ENCODE assay signal across 1 cellular context in genomic region chr10:22630229-22631174, GRCh38.
TF ChIP-seq lines count a peak whose summit lies in the region.

No MANE protein-coding gene starts in this region.

TF ChIP-seq in K562, 482 proteins besides CTCF, POLR2A, EP300 and RAD21 (continued from another document and continues in another):
- TF ChIP-seq ARID3A (IDR thresholded peaks at IDR 0.05; ENCODE audit: borderline replicate concordance, low read depth, low read length) (peak; percentile 77; the same call in 1 of the 2 replicates), ARHGAP35 (IDR thresholded peaks at IDR 0.05; ENCODE audit: partially characterized antibody) (no peak), FOS (IDR thresholded peaks at IDR 0.05; ENCODE audit: extremely low read depth, insufficient read length) (peak; percentile 54), SOX6 (IDR thresholded peaks at IDR 0.05) (peak; percentile 36; the same call in 1 of the 2 replicates), E2F1 (CRISPR knock-in tag; IDR thresholded peaks at IDR 0.05) (no peak), TBL1XR1 (IDR thresholded peaks at IDR 0.05; ENCODE audit: low read length in 2 of 2) (peak in 1 of 2 experiments; percentile 39; a peak in 1 of 4 replicates), NBN (IDR thresholded peaks at IDR 0.05; ENCODE audit: low read depth) (0 out of 2 replicates have a peak, but pooled peaks have one; percentile 65), ZNF75A (CRISPR knock-in tag; IDR thresholded peaks at IDR 0.05) (no peak), JUND (IDR thresholded peaks at IDR 0.05; ENCODE audit: borderline replicate concordance, low read depth, low read length) (peak; percentile 97), JUND (tag; IDR thresholded peaks at IDR 0.05; ENCODE audit: borderline replicate concordance, low read depth, low read length) (peak; percentile 99), ZBTB12 (CRISPR knock-in tag; IDR thresholded peaks at IDR 0.05) (peak; percentile 18; the same call in 1 of the 2 replicates), MAFG (tag; conservative IDR thresholded peaks at IDR 0.05) (peak; percentile 90), JUN (IDR thresholded peaks at IDR 0.05; ENCODE audit: borderline replicate concordance, low read depth, low read length) (peak; percentile 80), JUN (CRISPR knock-in tag; IDR thresholded peaks at IDR 0.05; ENCODE audit: borderline replicate concordance) (no peak; the same call in 1 of the 2 replicates), MIER1 (IDR thresholded peaks at IDR 0.05; ENCODE audit: low read depth) (no peak), ID3 (CRISPR knock-in tag; IDR thresholded peaks at IDR 0.05) (0 out of 2 replicates have a peak, but pooled peaks have one; percentile 20), ID3 (tag; IDR thresholded peaks at IDR 0.05) (no peak), LEF1 (IDR thresholded peaks at IDR 0.05) (0 out of 2 replicates have a peak, but pooled peaks have one; percentile 31), THAP7 (CRISPR knock-in tag; IDR thresholded peaks at IDR 0.05) (no peak), AFF1 (IDR thresholded peaks at IDR 0.05; ENCODE audit: low read depth in 1 of 2, partially characterized antibody in 2 of 2) (peak in 1 of 2 experiments; percentile 19), THAP12 (CRISPR knock-in tag; IDR thresholded peaks at IDR 0.05) (no peak), NONO (IDR thresholded peaks at IDR 0.05; ENCODE audit: low read depth in 2 of 2, low read length in 1 of 2) (no peak), ZNF592 (IDR thresholded peaks at IDR 0.05) (peak; percentile 84), GTF2F1 (IDR thresholded peaks at IDR 0.05; ENCODE audit: low read depth, low read length) (peak; percentile 44; the same call in 1 of the 2 replicates), HDAC2 (IDR thresholded peaks at IDR 0.05) (peak; percentile 56; the same call in 1 of the 2 replicates), E2F6 (IDR thresholded peaks at IDR 0.05; ENCODE audit: borderline replicate concordance in 1 of 2, extremely low read depth in 1 of 2, insufficient read depth in 1 of 2, insufficient read length in 1 of 2, low read depth in 1 of 2, low read length in 1 of 2, poor library complexity in 1 of 2, severe bottlenecking in 1 of 2) (peak in 1 of 2 experiments; percentile 16), CREM (IDR thresholded peaks at IDR 0.05; ENCODE audit: low read depth) (peak; percentile 28; the same call in 1 of the 2 replicates), NCOR1 (IDR thresholded peaks at IDR 0.05) (0 out of 2 replicates have a peak, but pooled peaks have one; percentile 10)
